Comparison of ENCODE assay signal across 20 cellular contexts in genomic region chr11:65633390-65634139, GRCh38. TPM values are rescaled to one million over a fixed set of nuclear protein-coding genes. Genes with fewer than 3 reads are reported as not detected.
DNase-seq lines count a peak whose midpoint lies in the region; ATAC-seq lines count a peak whose summit lies in the region.
"Had no signal": no experiment of that assay in that cellular context is flagged by ENCODE, and none has a peak within 500 bp of the region (broad histone marks: within the 10 kb centered on the region; RNA-seq: fewer than 3 reads in every experiment).

No MANE protein-coding gene starts in this region.

- POLR2A ChIA-PET in naive thymus-derived CD8-positive, alpha-beta T cell (lab: Charles Lee) = interaction anchor here (0.5 to 38.5 kb wide), 4 partner anchors 8 to 253 kb away, joined by 3 to 1068 read pairs (median 3); partner anchors contain the start of genes RELA and SIPA1

- ATAC-seq in naive thymus-derived CD8-positive, alpha-beta T cell = peak in 1 of 2 donors; percentile 42
- ATAC-seq in GM21360 (IDR thresholded peaks at IDR 0.05; ENCODE audit: unreplicated experiment) (no peak), GM18861 (IDR thresholded peaks at IDR 0.05; ENCODE audit: unreplicated experiment) (no peak)
- ATAC-seq: activated CD4-positive, CD25-positive, alpha-beta regulatory T cell treated with anti-CD3 and anti-CD28 coated beads, Interleukin-2, amount 50 U/mL, for 24 hours had no signal

- H3K4me1 Mint-ChIP-seq in T-helper 1 cell treated with Interleukin-12 subunit alpha and Interleukin-12 subunit beta and Interleukin-4 antibody, amounts not matched to agents 30 μg/mL and 1 μg/mL, for 36 hours (ENCODE audit: low read depth) = peaks cover 11% of the 10 kb centered on the region
- peaks cover 3 to 8% (median 5%) of the 10 kb centered on the region in 3 donors for H3K4me1 Mint-ChIP-seq in IgD-negative memory B cell
- H3K4me1 Mint-ChIP-seq in activated naive CD8-positive, alpha-beta T cell (ENCODE audit: low read depth) = peaks cover 20% of the 10 kb centered on the region
- peaks cover 7 to 29% (median 26%) of the 10 kb centered on the region in 4 donors for H3K4me1 Mint-ChIP-seq in naive thymus-derived CD8-positive, alpha-beta T cell

- no peak overlapping the region for H3K4me3 Mint-ChIP-seq in T-helper 1 cell treated with Interleukin-12 subunit alpha and Interleukin-12 subunit beta and Interleukin-4 antibody, amounts not matched to agents 30 μg/mL and 1 μg/mL, for 36 hours
- peak overlapping the region in 1 of 4 donors; percentile 76 for H3K4me3 Mint-ChIP-seq in IgD-negative memory B cell
- no peak overlapping the region for H3K4me3 Mint-ChIP-seq in activated naive CD8-positive, alpha-beta T cell
- H3K4me3 Mint-ChIP-seq in naive thymus-derived CD8-positive, alpha-beta T cell = peak overlapping the region in 6 of 10 donors; percentile 23 to 50 (median 31)
- H3K4me3 Mint-ChIP-seq: HFFc6 had no signal

- no peaks in the 10 kb centered on the region for H3K9me3 Mint-ChIP-seq in T-helper 1 cell treated with Interleukin-12 subunit alpha and Interleukin-12 subunit beta and Interleukin-4 antibody, amounts not matched to agents 30 μg/mL and 1 μg/mL, for 36 hours
- no peaks in the 10 kb centered on the region for H3K9me3 Mint-ChIP-seq in IgD-negative memory B cell
- H3K9me3 Mint-ChIP-seq in activated naive CD8-positive, alpha-beta T cell (ENCODE audit: low read depth) = no peaks in the 10 kb centered on the region
- no peaks in the 10 kb centered on the region for H3K9me3 Mint-ChIP-seq in naive thymus-derived CD8-positive, alpha-beta T cell
- H3K9me3 Mint-ChIP-seq: HFFc6 had no signal

- no peaks in the 10 kb centered on the region for H3K27me3 Mint-ChIP-seq in T-helper 1 cell treated with Interleukin-12 subunit alpha and Interleukin-12 subunit beta and Interleukin-4 antibody, amounts not matched to agents 30 μg/mL and 1 μg/mL, for 36 hours (ENCODE audit: low read depth)
- H3K27me3 Mint-ChIP-seq in IgD-negative memory B cell = no peaks in the 10 kb centered on the region
- no peaks in the 10 kb centered on the region for H3K27me3 Mint-ChIP-seq in activated naive CD8-positive, alpha-beta T cell
- H3K27me3 Mint-ChIP-seq in naive thymus-derived CD8-positive, alpha-beta T cell = no peaks in the 10 kb centered on the region
- H3K27me3 Mint-ChIP-seq: progenitor cell of endocrine pancreas had no signal

- H3K27ac Mint-ChIP-seq in T-helper 1 cell treated with Interleukin-12 subunit alpha and Interleukin-12 subunit beta and Interleukin-4 antibody, amounts not matched to agents 30 μg/mL and 1 μg/mL, for 36 hours = peak overlapping the region; percentile 64
- peak overlapping the region; percentile 45 to 86 (median 83) for H3K27ac Mint-ChIP-seq in IgD-negative memory B cell
- H3K27ac Mint-ChIP-seq in activated naive CD8-positive, alpha-beta T cell = peak overlapping the region; percentile 42
- peak overlapping the region; percentile 67 to 88 (median 86) for H3K27ac Mint-ChIP-seq in naive thymus-derived CD8-positive, alpha-beta T cell
- H3K27ac Mint-ChIP-seq: HFFc6, progenitor cell of endocrine pancreas had no signal

- H3K36me3 Mint-ChIP-seq in T-helper 1 cell treated with Interleukin-12 subunit alpha and Interleukin-12 subunit beta and Interleukin-4 antibody, amounts not matched to agents 30 μg/mL and 1 μg/mL, for 36 hours (ENCODE audit: low read depth) = peaks cover 24% of the 10 kb centered on the region
- peaks cover 2% of the 10 kb centered on the region for H3K36me3 Mint-ChIP-seq in IgD-negative memory B cell
- H3K36me3 Mint-ChIP-seq in activated naive CD8-positive, alpha-beta T cell = no peaks in the 10 kb centered on the region
- H3K36me3 Mint-ChIP-seq in naive thymus-derived CD8-positive, alpha-beta T cell = peaks cover 0 to 39% (median 2%) of the 10 kb centered on the region in 3 donors

- DNase-seq in T-helper 1 cell (no peak), DMS153 (lab: John Stamatoyannopoulos, UW) (no peak)
- DNase-seq in naive thymus-derived CD8-positive, alpha-beta T cell = no peak
- DNase-seq: 8988T; BE2C; foreskin fibroblast; HFFc6; NCI-H1436 treated with DMSO at 0.1 percent for 48 hours; NCI-H2171 treated with DMSO at 0.1 percent for 48 hours; NCI-H69; stimulated activated CD4-positive, alpha-beta T cell treated with anti-CD3 and anti-CD28 coated beads, Interleukin-4, amount 100 ng/mL, for 1 hour had no signal

RNA-seq across cellular contexts. Expression of gene SIPA1, which starts 4.3 kb away (rescaled TPM):
- 253 TPM for polyA plus RNA-seq in IgD-negative memory B cell
- 100 to 1,000 TPM; 155 to 157 TPM for total RNA-seq in naive thymus-derived CD8-positive, alpha-beta T cell
- polyA plus RNA-seq in naive thymus-derived CD8-positive, alpha-beta T cell = 100 to 1,000 TPM; 118 to 238 (median 140) TPM

RNA-seq across cellular contexts. Expression of gene PCNX3, which starts 18.0 kb away (rescaled TPM):
- 6.8 TPM for polyA plus RNA-seq in IgD-negative memory B cell
- total RNA-seq in naive thymus-derived CD8-positive, alpha-beta T cell = 10 to 100 TPM; 57.4 to 64.2 TPM
- polyA plus RNA-seq in naive thymus-derived CD8-positive, alpha-beta T cell = 1 to 10 TPM in 2 of 3 donors, under 1 TPM in 1; 0.96 to 6.5 (median 2.2) TPM

RNA-seq across cellular contexts. Expression of gene MAP3K11, which starts 19.5 kb away (rescaled TPM):
- 26.5 TPM for polyA plus RNA-seq in IgD-negative memory B cell
- total RNA-seq in naive thymus-derived CD8-positive, alpha-beta T cell = 10 to 100 TPM; 61.6 to 66.3 TPM
- polyA plus RNA-seq in naive thymus-derived CD8-positive, alpha-beta T cell = 10 to 100 TPM in 2 of 3 donors, 1 to 10 TPM in 1; 8.7 to 20.5 (median 12.7) TPM

RNA-seq across cellular contexts. Expression of gene RELA, which starts 29.2 kb away (rescaled TPM):
- 66.7 TPM for polyA plus RNA-seq in IgD-negative memory B cell
- 100 to 1,000 TPM; 175 to 184 TPM for total RNA-seq in naive thymus-derived CD8-positive, alpha-beta T cell
- polyA plus RNA-seq in naive thymus-derived CD8-positive, alpha-beta T cell = 10 to 100 TPM; 38.4 to 69.8 (median 56.6) TPM

RNA-seq across cellular contexts. Expression of gene KCNK7, which starts 38.0 kb away (rescaled TPM):
- not detected for polyA plus RNA-seq in IgD-negative memory B cell
- total RNA-seq in naive thymus-derived CD8-positive, alpha-beta T cell = 1 to 10 TPM; 2.4 to 5.0 TPM
- polyA plus RNA-seq in naive thymus-derived CD8-positive, alpha-beta T cell = under 1 TPM in 1 of 3 donors, not detected in 2; 0.34 TPM
- total RNA-seq: kidney epithelial cell, MCF 10A had no signal

Comparison
In these comparisons a context has a peak if more than half of its experiments do, and no peak if none do; other contexts are left out.
1. H3K4me3 Mint-ChIP-seq: peak in naive thymus-derived CD8-positive, alpha-beta T cell (6 of 10); none in T-helper 1 cell treated with Interleukin-12 subunit alpha and Interleukin-12 subunit beta and Interleukin-4 antibody, amounts not matched to agents 30 μg/mL and 1 μg/mL, for 36 hours (single experiment) and activated naive CD8-positive, alpha-beta T cell (single experiment).
2. Peak in every context shown above with its lines, with median percentiles within 50 percentile points of each other: H3K27ac Mint-ChIP-seq.